12 cellular contexts compared by ENCODE assay signal in genomic region chr10:5566606-5567005, GRCh38. TPM values are rescaled to one million over a fixed set of nuclear protein-coding genes. Genes with fewer than 3 reads are reported as not detected.
DNase-seq lines count a peak whose midpoint lies in the region; ATAC-seq, FAIRE-seq and TF ChIP-seq lines count a peak whose summit lies in the region.
"Had no signal": no experiment of that assay in that cellular context is flagged by ENCODE, and none has a peak within 500 bp of the region (broad histone marks: within the 10 kb centered on the region; RNA-seq: fewer than 3 reads in every experiment).

No MANE protein-coding gene starts in this region.

- H3K9me1 ChIP-seq in K562 (ENCODE audit: control insufficient read depth, insufficient read depth, low read length), result no peaks in the 10 kb centered on the region

- ATAC-seq in K562, result no peak
- no peak for ATAC-seq in GM18870 (IDR thresholded peaks at IDR 0.05; ENCODE audit: unreplicated experiment)
- no peak for ATAC-seq in GM18858 (IDR thresholded peaks at IDR 0.05; ENCODE audit: unreplicated experiment)

- TF ChIP-seq EP300 in K562 (IDR thresholded peaks at IDR 0.05; ENCODE audit: low read length), result no peak

- CTCF ChIA-PET in K562 (lab: Yijun Ruan, JAX; ENCODE audit: low intra/inter-chr PET ratio), result no interaction called here

- H2AFZ ChIP-seq in K562 (ENCODE audit: low read depth, low read length), result no peak overlapping the region

- TF ChIP-seq RAD21 in K562 (CRISPR knock-in tag; conservative IDR thresholded peaks at IDR 0.05 in 1 of 2, IDR thresholded peaks at IDR 0.05 in 1 of 2), result no peak

- H3K36me3 ChIP-seq in K562 (ENCODE audit: control insufficient read depth, insufficient read depth, low read length) (no peaks in the 10 kb centered on the region), ascending aorta (no peaks in the 10 kb centered on the region)

- H3K27ac ChIP-seq in K562 (ENCODE audit: extremely low read depth, low read depth, low read length) (no peak overlapping the region), ascending aorta (no peak overlapping the region)
- H3K27ac ChIP-seq: testis had no signal

- BruUV-seq in K562 (replicated peaks; lab: Mats Ljungman, UMichigan), result no TSS peak

- no peaks in the 10 kb centered on the region for H4K20me1 ChIP-seq in K562 (replicated peaks; ENCODE audit: control insufficient read depth, insufficient read depth, low read length)

- intact Hi-C loops in K562 (cut with micrococcal nuclease), result no loop called here
- intact Hi-C loops in ascending aorta (cut with DNase I), result no loop called here

- no peak for TF ChIP-seq POLR2A in K562 (conservative IDR thresholded peaks at IDR 0.05)

- FAIRE-seq in K562 (lab: Jason Lieb, UNC), result peak; percentile 35

- H3K79me2 ChIP-seq in K562 (ENCODE audit: control insufficient read depth, insufficient read depth, low read length), result no peaks in the 10 kb centered on the region

- no peaks in the 10 kb centered on the region for H3K9me3 ChIP-seq in K562 (replicated peaks; ENCODE audit: control insufficient read depth, insufficient read depth, low read depth, low read length)
- H3K9me3 ChIP-seq in ascending aorta, result no peaks in the 10 kb centered on the region
- H3K9me3 ChIP-seq: testis had no signal

- TF ChIP-seq CTCF in K562 (IDR thresholded peaks at IDR 0.05 in 2 of 3, conservative IDR thresholded peaks at IDR 0.05 in 1 of 3; ENCODE audit: insufficient read depth in 2 of 3, low read depth in 1 of 3, low read length in 3 of 3), result no peak
- no peak for TF ChIP-seq CTCF in ascending aorta (IDR thresholded peaks at IDR 0.05)

- H3K4me2 ChIP-seq in K562 (ENCODE audit: insufficient read depth, low read length), result no peak overlapping the region

- H3K27me3 ChIP-seq in K562 (ENCODE audit: control insufficient read depth in 2 of 2, insufficient read depth in 2 of 2, low read length in 2 of 2), result no peaks in the 10 kb centered on the region
- H3K27me3 ChIP-seq in ascending aorta, result no peaks in the 10 kb centered on the region
- H3K27me3 ChIP-seq: testis had no signal

- H3K4me1 ChIP-seq in K562 (replicated peaks in 1 of 2; ENCODE audit: control insufficient read depth in 2 of 2, insufficient read depth in 2 of 2, low read length in 2 of 2), result peaks cover 24 to 29% of the 10 kb centered on the region in 2 experiments
- H3K4me1 ChIP-seq in ascending aorta, result peaks cover 11% of the 10 kb centered on the region in 2 donors
- H3K4me1 ChIP-seq: testis had no signal

- H3K4me3 ChIP-seq in K562, result no peak overlapping the region
- H3K4me3 ChIP-seq in ascending aorta, result no peak overlapping the region
- H3K4me3 ChIP-seq: skin epidermis, testis had no signal

- DNase-seq in ELR (ENCODE audit: low read depth) (peak; percentile 88), RKO (ENCODE audit: low spot score) (peak; percentile 67), K562 (ENCODE audit: extremely low read depth in 1 of 4, low spot score in 3 of 4) (peak in 2 of 4 experiments; percentile 38 to 41), ascending aorta (ENCODE audit: low spot score in 2 of 2) (no peak), NCI-H2107 (lab: John Stamatoyannopoulos, UW) (no peak)
- DNase-seq in stimulated activated CD4-positive, alpha-beta T cell treated with anti-CD3 and anti-CD28 coated beads, Interleukin-12 subunit alpha, Interleukin-12 subunit beta, amount 100 ng/mL, for 4 hours, result peak; percentile 21
- DNase-seq: CD8-positive, alpha-beta memory T cell; testis had no signal

- WGBS in K562 (ENCODE audit: insufficient coverage, low coverage, missing lambda C conversion rate), result 48% methylated on average over 3 of the region's 3 CpGs

- in situ Hi-C loops in K562 (cut with MboI), result no loop called here

- POLR2A ChIA-PET in K562 (lab: Yijun Ruan, JAX), result interaction anchor here (0.8 to 1.0 kb wide), 3 partner anchors 15 to 37 kb away, joined by 3 to 4 read pairs (median 3); no protein-coding TSS in a partner anchor

- H3K9ac ChIP-seq in K562 (ENCODE audit: insufficient read depth in 1 of 2, low read depth in 2 of 2, low read length in 2 of 2), result no peak overlapping the region

TF ChIP-seq in K562, 482 proteins besides CTCF, POLR2A, EP300 and RAD21:
- TF ChIP-seq NFRKB (IDR thresholded peaks at IDR 0.05; ENCODE audit: low read depth) (no peak), RFX1 (IDR thresholded peaks at IDR 0.05) (peak; percentile 86), ATF3 (IDR thresholded peaks at IDR 0.05) (peak; percentile 66), ATF3 (CRISPR knock-in tag; conservative IDR thresholded peaks at IDR 0.05) (no peak), JUN (IDR thresholded peaks at IDR 0.05; ENCODE audit: borderline replicate concordance, low read depth, low read length) (0 out of 2 replicates have a peak, but pooled peaks have one; percentile 24), JUN (CRISPR knock-in tag; IDR thresholded peaks at IDR 0.05; ENCODE audit: borderline replicate concordance) (no peak), STAT5B (CRISPR knock-in tag; IDR thresholded peaks at IDR 0.05) (no peak), PHF21A (IDR thresholded peaks at IDR 0.05; ENCODE audit: borderline replicate concordance, low read depth) (no peak), CBFA2T3 (IDR thresholded peaks at IDR 0.05) (peak; percentile 24), ZBTB11 (CRISPR knock-in tag; IDR thresholded peaks at IDR 0.05) (no peak)

RNA-seq across cellular contexts. Expression of gene CALML3, which starts 41.8 kb away (rescaled TPM):
- not detected in 2 replicates for total RNA-seq in K562 (2011; cell fraction: chromatin; rRNA removed; ENCODE audit: low replicate concordance)
- not detected in 2 replicates for total RNA-seq in K562 (2011; cell fraction: nucleolus; rRNA removed)
- total RNA-seq in K562 (2011; cell fraction: nucleoplasm; rRNA removed), result not detected in 2 replicates
- total RNA-seq in K562 (2014; rRNA removed) (not detected in 2 replicates), K562 (2014; rRNA removed; fragmentation: Illumina TruSeq; extraction: Trizol) (not detected in 2 replicates), K562 (2015; rRNA removed; fragmentation: Illumina TruSeq; extraction: Trizol) (not detected in 2 replicates), K562 (2021) (not detected in 2 replicates), ascending aorta (not detected)
- polyA plus RNA-seq in K562 (2011; rRNA removed) (not detected in 2 replicates), K562 (2014; fragmentation: Illumina TruSeq; extraction: Trizol) (not detected in 2 replicates), K562 (2014; fragmentation: Nextera tagmentation; extraction: Ambion mirVana) (not detected), K562 (2014; rRNA removed) (not detected in 2 replicates)
- not detected in 2 replicates for polyA plus RNA-seq in K562 (2011; cell fraction: cytosol; rRNA removed)
- not detected in 2 replicates for polyA plus RNA-seq in K562 (2011; cell fraction: nucleus; rRNA removed)
- polyA plus RNA-seq in K562 (2012), result not detected in 2 replicates
- not detected in 2 replicates for polyA minus RNA-seq in K562 (2011; rRNA and poly(A)+ RNA removed)
- polyA minus RNA-seq in K562 (2011; cell fraction: cytosol; rRNA and poly(A)+ RNA removed), result not detected in 2 replicates
- polyA minus RNA-seq in K562 (2011; cell fraction: nucleus; rRNA and poly(A)+ RNA removed), result not detected in 2 replicates
- total RNA-seq: CD8-positive, alpha-beta memory T cell; dermis microvascular lymphatic vessel endothelial cell had no signal
- polyA plus RNA-seq: CD8-positive, alpha-beta memory T cell had no signal

Comparison
In these comparisons a context has a peak if more than half of its experiments do, and no peak if none do; other contexts are left out.
1. DNase-seq: peak in ELR (single experiment), RKO (single experiment) and stimulated activated CD4-positive, alpha-beta T cell treated with anti-CD3 and anti-CD28 coated beads, Interleukin-12 subunit alpha, Interleukin-12 subunit beta, amount 100 ng/mL, for 4 hours (single experiment); none in ascending aorta (0 of 2) and NCI-H2107 (single experiment).